Comparison of ENCODE assay signal across 9 cellular contexts in genomic region chr5:141846031-141846430, GRCh38. TPM values are rescaled to one million over a fixed set of nuclear protein-coding genes. Genes with fewer than 3 reads are reported as not detected.
A peak's percentile ranks its signal among the peaks of the same experiment; 100 is the strongest.
DNase-seq lines count a peak whose midpoint lies in the region; ATAC-seq and TF ChIP-seq lines count a peak whose summit lies in the region.
"Had no signal": no experiment of that assay in that cellular context is flagged by ENCODE, and none has a peak within 500 bp of the region (broad histone marks: within the 10 kb centered on the region; RNA-seq: fewer than 3 reads in every experiment).

No MANE protein-coding gene starts in this region.

- H3K4me3 ChIP-seq in mammary epithelial cell (replicated peaks in 1 of 3; ENCODE audit: insufficient read depth in 1 of 3, low read depth in 2 of 3, low read length in 3 of 3) (no peak overlapping the region), MG63 (no peak overlapping the region)

- H3K27me3 Mint-ChIP-seq in MCF 10A (ENCODE audit: insufficient read depth, unreplicated experiment) (no peaks in the 10 kb centered on the region), type B pancreatic cell (no peaks in the 10 kb centered on the region)

- BruUV-seq in MCF 10A (replicated peaks; lab: Mats Ljungman, UMichigan) (no TSS peak), mammary epithelial cell (replicated peaks; lab: Mats Ljungman, UMichigan) (no TSS peak)

- H3K27me3 ChIP-seq in mammary epithelial cell (ENCODE audit: insufficient read depth, low read length) (no peaks in the 10 kb centered on the region), MG63 (no peaks in the 10 kb centered on the region)

- peaks cover 21% of the 10 kb centered on the region for H3K4me1 ChIP-seq in mammary epithelial cell (ENCODE audit: insufficient read depth, low read length)

- POLR2A ChIA-PET in MCF 10A (lab: Yijun Ruan, JAX) = no interaction called here

- in situ Hi-C loops in mammary epithelial cell (cut with MboI; ENCODE audit: low sequenced_read_pairs in 2 of 2) = no loop called here

- H3K9me3 ChIP-seq in mammary epithelial cell (replicated peaks; ENCODE audit: insufficient read depth, low read length) (no peaks in the 10 kb centered on the region), MG63 (no peaks in the 10 kb centered on the region)

- H3K4me1 Mint-ChIP-seq in MCF 10A (ENCODE audit: insufficient read depth, unreplicated experiment) (peaks cover 35% of the 10 kb centered on the region), type B pancreatic cell (ENCODE audit: unreplicated experiment) (peaks cover 14% of the 10 kb centered on the region)

- TF ChIP-seq CTCF in MCF 10A (IDR thresholded peaks at IDR 0.05; ENCODE audit: unreplicated experiment) (no peak), mammary epithelial cell (conservative IDR thresholded peaks at IDR 0.05 in 1 of 2, IDR thresholded peaks at IDR 0.05 in 1 of 2; ENCODE audit: extremely low read depth in 1 of 2, insufficient read depth in 1 of 2, low read depth in 1 of 2, low read length in 2 of 2) (no peak), type B pancreatic cell (conservative IDR thresholded peaks at IDR 0.05) (no peak)

- 85% methylated on average over 10 of the region's 10 CpGs for WGBS in mammary epithelial cell (ENCODE audit: low coverage, missing lambda C conversion rate)

- DNase-seq in MCF 10A (ENCODE audit: unreplicated experiment) (no peak), mammary epithelial cell (no peak), RPMI7951 (ENCODE audit: low read depth) (peak; percentile 19), head of caudate nucleus (peak; percentile 75 to 97 (median 90)), type B pancreatic cell (ENCODE audit: extremely low spot score, unreplicated experiment) (no peak), MG63 (no peak), OCI-M2 (lab: John Stamatoyannopoulos, UW; ENCODE audit: unreplicated experiment) (no peak)

- H4K20me1 ChIP-seq in mammary epithelial cell (ENCODE audit: insufficient read depth, low read length) = no peaks in the 10 kb centered on the region

- H3K36me3 Mint-ChIP-seq in MCF 10A (ENCODE audit: insufficient read depth, unreplicated experiment) (no peaks in the 10 kb centered on the region), type B pancreatic cell (no peaks in the 10 kb centered on the region)
- H3K36me3 Mint-ChIP-seq: CD8-positive, alpha-beta T cell had no signal

- ATAC-seq in GM21367 (IDR thresholded peaks at IDR 0.05; ENCODE audit: unreplicated experiment) = no peak
- ATAC-seq: CD8-positive, alpha-beta T cell had no signal

- no peak overlapping the region for H3K27ac ChIP-seq in mammary epithelial cell (ENCODE audit: insufficient read depth, low read depth, low read length)

- H3K9me3 Mint-ChIP-seq in MCF 10A (ENCODE audit: unreplicated experiment) (no peaks in the 10 kb centered on the region), type B pancreatic cell (no peaks in the 10 kb centered on the region)
- H3K9me3 Mint-ChIP-seq: CD8-positive, alpha-beta T cell had no signal

- H3K36me3 ChIP-seq in mammary epithelial cell (ENCODE audit: insufficient read depth, low read length) (no peaks in the 10 kb centered on the region), MG63 (no peaks in the 10 kb centered on the region)

- dilution Hi-C loops in mammary epithelial cell (cut with HindIII; ENCODE audit: low sequenced_read_pairs) = loop anchor here (5.0 kb wide), 1 partner anchor 101 kb away; no protein-coding TSS in a partner anchor

- no peak overlapping the region for H3K9ac ChIP-seq in mammary epithelial cell (ENCODE audit: insufficient read depth, low read length)

- no peaks in the 10 kb centered on the region for H3K79me2 ChIP-seq in mammary epithelial cell (ENCODE audit: insufficient read depth, low read length)

- CTCF ChIA-PET in MCF 10A (lab: Yijun Ruan, JAX) (interaction anchor here (0.6 to 1.1 kb wide), 3 partner anchors 34 to 153 kb away, joined by 3 to 4 read pairs (median 4); no protein-coding TSS in a partner anchor), mammary epithelial cell (lab: Charles Lee; ENCODE audit: low non-redundant PET) (no interaction called here)

- peak overlapping the region; percentile 34 for H3K27ac Mint-ChIP-seq in MCF 10A (ENCODE audit: low read depth, unreplicated experiment)
- no peak overlapping the region for H3K27ac Mint-ChIP-seq in type B pancreatic cell
- H3K27ac Mint-ChIP-seq: CD8-positive, alpha-beta T cell had no signal

- no peak overlapping the region for H3K4me2 ChIP-seq in mammary epithelial cell (ENCODE audit: insufficient read depth, low read depth, low read length)

- H3K4me3 Mint-ChIP-seq in MCF 10A (ENCODE audit: unreplicated experiment) = no peak overlapping the region
- H3K4me3 Mint-ChIP-seq in type B pancreatic cell = peak overlapping the region; percentile 48
- H3K4me3 Mint-ChIP-seq: CD8-positive, alpha-beta T cell had no signal

- no peak overlapping the region for H2AFZ ChIP-seq in mammary epithelial cell (ENCODE audit: low read depth, low read length)

- intact Hi-C loops in MCF 10A (cut with micrococcal nuclease) (no loop called here), mammary epithelial cell (cut with micrococcal nuclease) (no loop called here), head of caudate nucleus (cut with DNase I) (no loop called here)

RNA-seq across cellular contexts. Expression of gene PCDH1, which starts 32.2 kb away (rescaled TPM):
- 9.9 and 15.7 TPM in 2 replicates for total RNA-seq in MCF 10A (2022)
- 10 to 100 TPM; 41.7 to 41.8 TPM for total RNA-seq in mammary epithelial cell
- polyA plus RNA-seq in mammary epithelial cell = 41.7 TPM
- 130 TPM for polyA minus RNA-seq in mammary epithelial cell
- total RNA-seq in RPMI7951 (2014; rRNA removed; shearing (Covaris generic)) = 1.6 and 2.2 TPM in 2 replicates
- 22.8 and 41.7 TPM in 2 replicates for total RNA-seq in type B pancreatic cell (ENCODE audit: low replicate concordance)
- 3.8 and 12.8 TPM in 2 replicates for total RNA-seq in MG63 (2014; rRNA removed; shearing (Covaris generic); ENCODE audit: low replicate concordance)

Comparison
In these comparisons a context has a peak if more than half of its experiments do, and no peak if none do; other contexts are left out.
1. DNase-seq: peak in RPMI7951 (single experiment) and head of caudate nucleus (42 of 42); none in MCF 10A (single experiment), mammary epithelial cell (single experiment), type B pancreatic cell (single experiment), MG63 (single experiment) and OCI-M2 (single experiment).